ENCODE assay signal across 31 cellular contexts in the genomic region with DNA sequence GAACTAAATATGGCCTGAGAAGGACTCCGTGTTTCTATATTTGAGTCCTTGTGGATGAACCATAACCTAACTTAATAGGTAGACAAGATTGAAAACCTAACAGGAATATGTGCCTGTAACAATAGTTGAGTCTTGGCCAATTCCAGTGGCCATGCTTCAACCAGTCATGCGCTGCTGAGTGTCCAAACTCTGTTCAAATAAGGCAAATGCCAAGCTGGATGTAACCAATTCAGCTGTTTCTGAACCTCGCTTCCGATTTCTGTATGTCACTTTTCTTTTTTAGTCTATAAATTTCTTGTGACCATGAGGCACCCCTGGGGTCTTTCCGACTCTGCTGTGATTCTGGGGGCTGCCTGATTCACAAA.
"Had no signal": no experiment of that assay in that cellular context is flagged by ENCODE, and none has a peak within 500 bp of the region (broad histone marks: within the 10 kb centered on the region; RNA-seq: fewer than 3 reads in every experiment).

No MANE protein-coding gene starts in this region.

- H3K36me3 Mint-ChIP-seq: immature natural killer cell; naive thymus-derived CD8-positive, alpha-beta T cell; stimulated activated naive B cell treated with anti-CD40 and anti-IgM and Interleukin-4, amounts not matched to agents 10 μg/mL and 1 μg/mL and 100 μg/mL, for 72 hours had no signal

- H3K27me3 Mint-ChIP-seq: stimulated activated naive B cell treated with anti-CD40 and anti-IgM and Interleukin-4, amounts not matched to agents 10 μg/mL and 1 μg/mL and 100 μg/mL, for 72 hours had no signal

- H3K27ac Mint-ChIP-seq: immature natural killer cell; nephron; stimulated activated naive B cell treated with anti-CD40 and anti-IgM and Interleukin-4, amounts not matched to agents 10 μg/mL and 1 μg/mL and 100 μg/mL, for 72 hours had no signal

- H3K4me1 Mint-ChIP-seq: immature natural killer cell; stimulated activated naive B cell treated with anti-CD40 and anti-IgM and Interleukin-4, amounts not matched to agents 10 μg/mL and 1 μg/mL and 100 μg/mL, for 72 hours had no signal

- DNase-seq: hypothalamus; immature natural killer cell; kidney; left colon; left lung; lower lobe of right lung; mammary epithelial cell; mesenchymal stem cell; naive thymus-derived CD8-positive, alpha-beta T cell; occipital lobe; pancreas; posterior cingulate gyrus; right cardiac atrium; stimulated activated CD4-positive, alpha-beta T cell treated with anti-CD3 and anti-CD28 coated beads, Interleukin-12 subunit alpha, Interleukin-12 subunit beta, amount 100 ng/mL, for 4 hours; stimulated activated CD4-positive, alpha-beta T cell treated with anti-CD3 and anti-CD28 coated beads, Interleukin-15, amount 100 ng/mL, for 24 hours; stimulated activated CD4-positive, alpha-beta T cell treated with anti-CD3 and anti-CD28 coated beads, Interleukin-2, amount 100 ng/mL, for 24 hours; stimulated activated CD4-positive, alpha-beta T cell treated with anti-CD3 and anti-CD28 coated beads, Interleukin-4, amount 100 ng/mL, for 1 hour; stimulated activated naive B cell treated with anti-CD40 and anti-IgM and Interleukin-4, amounts not matched to agents 10 μg/mL and 1 μg/mL and 100 μg/mL, for 72 hours; stimulated activated naive CD8-positive, alpha-beta T cell treated with anti-CD3 and anti-CD28 coated beads, Interleukin-15, Interleukin-2, amounts not matched to agents 100 U/mL and 50 U/mL, for 24 hours; stomach; testis; tibial artery; trophoblast cell; upper lobe of right lung; uterus had no signal

- H3K9me3 Mint-ChIP-seq: nephron; neural crest cell; stimulated activated naive B cell treated with anti-CD40 and anti-IgM and Interleukin-4, amounts not matched to agents 10 μg/mL and 1 μg/mL and 100 μg/mL, for 72 hours had no signal

- H3K9me3 ChIP-seq: left lung, lower lobe of right lung, neutrophil, pancreas, prostate gland, stomach, testis, tibial artery, upper lobe of right lung had no signal

- ATAC-seq: left colon; left lung; lower lobe of right lung; naive thymus-derived CD8-positive, alpha-beta T cell; pancreas; right cardiac atrium; sciatic nerve; stimulated activated naive B cell treated with anti-CD40 and anti-IgM and Interleukin-4, amounts not matched to agents 10 μg/mL and 1 μg/mL and 100 μg/mL, for 72 hours; stimulated activated naive CD8-positive, alpha-beta T cell treated with anti-CD3 and anti-CD28 coated beads, Interleukin-15, Interleukin-2, amounts not matched to agents 100 U/mL and 50 U/mL, for 24 hours; upper lobe of right lung had no signal

- H3K4me3 Mint-ChIP-seq: immature natural killer cell; naive thymus-derived CD8-positive, alpha-beta T cell; nephron; neural crest cell; stimulated activated naive B cell treated with anti-CD40 and anti-IgM and Interleukin-4, amounts not matched to agents 10 μg/mL and 1 μg/mL and 100 μg/mL, for 72 hours had no signal

- H3K4me1 ChIP-seq: left lung, lower lobe of right lung, pancreas, prostate gland, stomach, testis, tibial artery, upper lobe of right lung, uterus had no signal

- H3K27ac ChIP-seq: left lung, lower lobe of right lung, neutrophil, pancreas, prostate gland, skin epidermis, stomach, testis, tibial artery, upper lobe of right lung, uterus had no signal

- H3K27me3 ChIP-seq: left lung, neutrophil, pancreas, testis, tibial artery, upper lobe of right lung, uterus had no signal
